21 cellular contexts compared by ENCODE assay signal in the genomic region with DNA sequence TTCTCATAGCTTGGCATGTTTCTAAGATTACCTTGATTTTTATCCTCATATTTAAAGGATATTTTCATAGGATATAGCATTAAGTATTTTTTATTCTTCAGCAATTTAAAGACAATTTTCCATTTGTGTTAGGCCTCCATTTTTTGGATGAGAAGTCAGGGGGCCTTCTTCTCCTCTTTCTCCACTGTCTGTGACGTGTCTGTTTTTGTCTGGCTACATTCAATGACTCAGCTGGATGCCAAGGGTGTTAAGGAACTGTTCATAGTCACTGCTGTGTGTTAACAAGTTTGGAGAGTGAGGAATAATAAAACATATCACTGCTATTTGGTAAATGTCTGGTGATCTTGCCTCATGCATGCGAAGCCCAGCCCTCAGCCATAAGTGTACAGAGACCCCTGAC.
"Had no signal": no experiment of that assay in that cellular context is flagged by ENCODE, and none has a peak within 500 bp of the region (broad histone marks: within the 10 kb centered on the region; RNA-seq: fewer than 3 reads in every experiment).

No MANE protein-coding gene starts in this region.

- H3K79me2 ChIP-seq: parathyroid adenoma had no signal

- H3K36me3 ChIP-seq: neural progenitor cell had no signal

- FAIRE-seq: endothelial cell of umbilical vein, kidney had no signal

- H3K9me3 ChIP-seq: gastrocnemius medialis, testis had no signal

- H3K4me1 ChIP-seq: gastrocnemius medialis, neural progenitor cell, parathyroid adenoma, testis, tibial artery had no signal

- H2AFZ ChIP-seq: neural progenitor cell, parathyroid adenoma had no signal

- H3K9ac ChIP-seq: neural progenitor cell, parathyroid adenoma had no signal

- H3K27ac ChIP-seq: coronary artery, gastrocnemius medialis, neural progenitor cell, parathyroid adenoma, testis, tibial artery had no signal

- DNase-seq: dermis blood vessel endothelial cell; effector memory CD4-positive, alpha-beta T cell; gastrocnemius medialis; head of caudate nucleus; kidney; mesenchymal stem cell; mucosa of descending colon; naive B cell; stimulated activated CD4-positive, alpha-beta T cell treated with anti-CD3 and anti-CD28 coated beads, Interleukin-4, amount 100 ng/mL, for 4 hours; stimulated activated naive CD8-positive, alpha-beta T cell treated with anti-CD3 and anti-CD28 coated beads, Interleukin-15, Interleukin-2, amounts not matched to agents 100 U/mL and 50 U/mL, for 24 hours; substantia nigra; testis; tibial artery had no signal

- H3K4me2 ChIP-seq: neural progenitor cell had no signal

- H3K4me3 ChIP-seq: coronary artery, gastrocnemius medialis, lung, mucosa of descending colon, neural progenitor cell, testis, tibial artery had no signal

- ATAC-seq: gastrocnemius medialis; left lobe of liver; mucosa of descending colon; sciatic nerve; stimulated activated memory B cell treated with anti-CD40 and anti-IgM and Interleukin-4, amounts not matched to agents 10 μg/mL and 1 μg/mL and 100 μg/mL, for 72 hours; stimulated activated naive CD8-positive, alpha-beta T cell treated with anti-CD3 and anti-CD28 coated beads, Interleukin-15, Interleukin-2, amounts not matched to agents 100 U/mL and 50 U/mL, for 24 hours had no signal

- H3K27me3 ChIP-seq: gastrocnemius medialis, neural progenitor cell, testis, tibial artery had no signal
